1 cellular context compared by ENCODE assay signal in the genomic region with DNA sequence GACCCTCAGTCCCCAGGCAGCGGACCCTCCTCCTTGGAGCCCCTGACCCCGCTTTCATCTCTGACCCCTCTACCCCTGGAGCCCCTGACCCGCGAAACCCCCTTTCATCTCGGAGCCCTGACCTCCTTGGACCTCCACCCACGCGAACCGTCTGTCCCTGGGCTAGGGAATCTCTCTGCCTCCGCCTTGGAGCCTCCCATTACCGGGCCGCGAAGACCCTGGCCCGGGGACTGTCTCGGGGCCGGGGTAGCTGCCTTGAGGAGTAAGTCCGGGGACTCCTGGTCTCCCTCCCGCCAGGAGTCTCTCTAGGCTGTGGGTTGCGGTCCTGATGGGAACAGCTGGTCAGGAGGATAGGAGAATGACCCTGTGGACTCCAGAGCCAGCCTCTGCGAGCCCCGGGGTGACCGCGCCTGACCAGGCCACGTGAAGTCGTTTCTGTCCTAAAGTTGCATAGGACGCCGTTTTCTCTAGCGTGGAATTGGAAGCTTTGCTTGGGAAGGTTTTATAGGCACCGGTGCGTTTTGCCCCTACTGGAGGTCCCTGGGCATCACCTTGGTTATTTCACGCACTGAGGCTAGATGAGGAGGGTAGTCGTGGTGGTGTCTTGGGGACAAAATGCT.
A peak's percentile ranks its signal among the peaks of the same experiment; 100 is the strongest.
TF ChIP-seq lines count a peak whose summit lies in the region.

No MANE protein-coding gene starts in this region.

TF ChIP-seq in HepG2, 621 proteins besides CTCF, POLR2A, EP300 and RAD21 (continued from another document):
- TF ChIP-seq MAX (IDR thresholded peaks at IDR 0.05) (peak; percentile 49; the same call in 1 of the 2 replicates), ZNF33B (CRISPR knock-in tag; IDR thresholded peaks at IDR 0.05) (peak; percentile 71; the same call in 1 of the 2 replicates), ATF5 (CRISPR knock-in tag; IDR thresholded peaks at IDR 0.05; ENCODE audit: low read depth) (no peak), ZFX (CRISPR knock-in tag; IDR thresholded peaks at IDR 0.05; ENCODE audit: low read depth) (peak; percentile 42; the same call in 1 of the 2 replicates), NFATC3 (CRISPR knock-in tag; IDR thresholded peaks at IDR 0.05) (0 out of 2 replicates have a peak, but pooled peaks have one; percentile 76), ZNF274 (CRISPR knock-in tag; IDR thresholded peaks at IDR 0.05) (0 out of 2 replicates have a peak, but pooled peaks have one; percentile 52), FOXP1 (IDR thresholded peaks at IDR 0.05) (no peak), FOXP1 (CRISPR knock-in tag; IDR thresholded peaks at IDR 0.05) (no peak), ZNF678 (CRISPR knock-in tag; IDR thresholded peaks at IDR 0.05) (no peak), ZNF343 (CRISPR knock-in tag; IDR thresholded peaks at IDR 0.05) (peak; percentile 68; the same call in 1 of the 2 replicates), GLI4 (CRISPR knock-in tag; IDR thresholded peaks at IDR 0.05; ENCODE audit: borderline replicate concordance) (peak; percentile 45; the same call in 1 of the 2 replicates), ZNF619 (CRISPR knock-in tag; IDR thresholded peaks at IDR 0.05) (peak; percentile 23; the same call in 1 of the 2 replicates), AGO2 (optimal IDR thresholded peaks at IDR 0.05; ENCODE audit: low read depth, low read length) (peak; percentile 75), ZNF605 (CRISPR knock-in tag; IDR thresholded peaks at IDR 0.05) (0 out of 2 replicates have a peak, but pooled peaks have one; percentile 44), HNF1A (IDR thresholded peaks at IDR 0.05; ENCODE audit: low read depth) (no peak), HNF1A (CRISPR knock-in tag; IDR thresholded peaks at IDR 0.05; ENCODE audit: borderline replicate concordance) (0 out of 2 replicates have a peak, but pooled peaks have one; percentile 15), SAP130 (CRISPR knock-in tag; IDR thresholded peaks at IDR 0.05; ENCODE audit: low read depth) (peak; percentile 73), ZNF598 (CRISPR knock-in tag; IDR thresholded peaks at IDR 0.05; ENCODE audit: borderline replicate concordance) (0 out of 2 replicates have a peak, but pooled peaks have one; percentile 39), NR2F2 (IDR thresholded peaks at IDR 0.05; ENCODE audit: borderline replicate concordance, low read depth) (peak; percentile 70), ZNF687 (CRISPR knock-in tag; IDR thresholded peaks at IDR 0.05) (peak; percentile 55), TGIF2 (CRISPR knock-in tag; IDR thresholded peaks at IDR 0.05) (peak; percentile 69; the same call in 1 of the 2 replicates), MYC (CRISPR knock-in tag; IDR thresholded peaks at IDR 0.05; ENCODE audit: borderline replicate concordance) (peak; percentile 55; the same call in 1 of the 2 replicates), SOX6 (IDR thresholded peaks at IDR 0.05) (no peak), SOX6 (CRISPR knock-in tag; IDR thresholded peaks at IDR 0.05) (peak; percentile 23; the same call in 1 of the 2 replicates), ZNF788 (CRISPR knock-in tag; IDR thresholded peaks at IDR 0.05; ENCODE audit: borderline replicate concordance) (peak; percentile 74; the same call in 1 of the 2 replicates), HDAC1 (CRISPR knock-in tag; IDR thresholded peaks at IDR 0.05) (peak; percentile 67; the same call in 1 of the 2 replicates), ARID4A (CRISPR knock-in tag; IDR thresholded peaks at IDR 0.05; ENCODE audit: borderline replicate concordance) (peak; percentile 54; the same call in 1 of the 2 replicates), MAF1 (CRISPR knock-in tag; IDR thresholded peaks at IDR 0.05; ENCODE audit: borderline replicate concordance) (no peak), ZNF12 (CRISPR knock-in tag; IDR thresholded peaks at IDR 0.05) (peak; percentile 94), NR2F1 (CRISPR knock-in tag; IDR thresholded peaks at IDR 0.05) (peak in 1 of 2 experiments; percentile 52; a peak in 2 of 4 replicates), ZNF547 (CRISPR knock-in tag; IDR thresholded peaks at IDR 0.05) (peak; percentile 29; the same call in 1 of the 2 replicates), RBM39 (IDR thresholded peaks at IDR 0.05; ENCODE audit: low read depth, low read length, poor library complexity, severe bottlenecking) (peak; percentile 67), TCF12 (IDR thresholded peaks at IDR 0.05) (no peak), TCF12 (CRISPR knock-in tag; IDR thresholded peaks at IDR 0.05) (0 out of 2 replicates have a peak, but pooled peaks have one; percentile 28), ZNF430 (CRISPR knock-in tag; IDR thresholded peaks at IDR 0.05) (0 out of 2 replicates have a peak, but pooled peaks have one; percentile 34), SYNCRIP (IDR thresholded peaks at IDR 0.05; ENCODE audit: insufficient read depth, low read depth, low read length) (no peak), STAG1 (CRISPR knock-in tag; IDR thresholded peaks at IDR 0.05) (peak; percentile 40; the same call in 1 of the 2 replicates), ASH2L (IDR thresholded peaks at IDR 0.05; ENCODE audit: insufficient read length, low read depth, low read length) (peak; percentile 45), GZF1 (CRISPR knock-in tag; IDR thresholded peaks at IDR 0.05) (no peak), ZNF572 (CRISPR knock-in tag; IDR thresholded peaks at IDR 0.05) (0 out of 2 replicates have a peak, but pooled peaks have one; percentile 19), POLR2G (IDR thresholded peaks at IDR 0.05; ENCODE audit: low read depth, low read length) (peak; percentile 21; the same call in 1 of the 2 replicates), ZBTB7A (CRISPR knock-in tag; IDR thresholded peaks at IDR 0.05) (peak; percentile 46; the same call in 1 of the 2 replicates), NR2F6 (IDR thresholded peaks at IDR 0.05) (peak; percentile 63), NR2F6 (CRISPR knock-in tag; IDR thresholded peaks at IDR 0.05) (no peak), MED1 (CRISPR knock-in tag; IDR thresholded peaks at IDR 0.05) (peak; percentile 45; the same call in 1 of the 2 replicates), ZNF501 (CRISPR knock-in tag; IDR thresholded peaks at IDR 0.05) (peak; percentile 67; the same call in 1 of the 2 replicates), ZNF44 (CRISPR knock-in tag; IDR thresholded peaks at IDR 0.05) (0 out of 2 replicates have a peak, but pooled peaks have one; percentile 22), ZNF567 (CRISPR knock-in tag; IDR thresholded peaks at IDR 0.05; ENCODE audit: borderline replicate concordance) (0 out of 2 replicates have a peak, but pooled peaks have one; percentile 13), MXD4 (CRISPR knock-in tag; IDR thresholded peaks at IDR 0.05) (0 out of 2 replicates have a peak, but pooled peaks have one; percentile 19)
